Comparison of ENCODE assay signal across 8 cellular contexts in the genomic region with DNA sequence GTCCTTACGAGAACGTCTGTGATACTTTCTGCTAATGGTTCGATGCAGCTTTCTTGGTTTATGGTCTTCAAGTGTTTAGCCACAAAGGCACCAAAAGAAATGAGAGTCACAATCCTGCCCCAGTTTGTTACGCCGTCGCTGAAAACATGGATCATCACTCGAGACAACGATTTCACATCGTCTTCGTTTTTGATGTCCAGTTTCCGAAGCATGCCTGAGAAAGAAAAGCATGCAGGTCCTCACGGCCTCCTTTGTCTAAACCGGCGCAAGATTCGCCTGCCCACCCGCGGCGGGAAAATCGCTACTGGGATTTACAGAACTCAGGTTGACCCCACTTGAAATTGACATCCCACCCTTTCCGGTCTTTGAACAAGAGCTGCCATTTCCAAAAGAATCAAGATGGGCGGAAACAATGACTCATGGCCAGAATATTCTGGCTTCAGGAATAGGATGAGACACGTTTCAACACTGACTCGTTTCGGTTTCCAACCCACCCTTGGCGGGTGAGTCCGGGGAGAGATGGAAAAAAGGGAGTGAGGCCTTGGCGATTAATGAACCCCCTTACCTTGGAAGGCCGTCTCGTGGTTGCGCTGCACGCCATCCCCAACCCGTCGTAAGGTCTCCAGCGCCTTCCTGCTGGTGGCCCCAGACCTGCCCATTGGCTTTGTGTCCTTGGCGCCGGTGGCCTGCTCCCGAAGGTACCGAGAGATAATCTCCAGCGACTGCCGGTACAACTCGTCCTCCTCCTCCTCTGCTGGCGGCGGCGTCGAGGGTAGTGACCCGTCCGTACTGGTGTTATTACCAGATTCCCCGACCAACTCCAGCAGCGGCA. TPM values are rescaled to one million over a fixed set of nuclear protein-coding genes. Genes with fewer than 3 reads are reported as not detected.
A peak's percentile ranks its signal among the peaks of the same experiment; 100 is the strongest.
DNase-seq lines count a peak whose midpoint lies in the region; ATAC-seq and TF ChIP-seq lines count a peak whose summit lies in the region.

No MANE protein-coding gene starts in this region.

- H3K9ac ChIP-seq in adipocyte (ENCODE audit: low read length), result peak overlapping the region; percentile 98

- H3K27ac ChIP-seq in OCI-LY7 (ENCODE audit: low read depth, low read length, poor library complexity, severe bottlenecking), result peak overlapping the region; percentile 85

- CTCF ChIA-PET in OCI-LY7 (lab: Charles Lee; ENCODE audit: unreplicated experiment), result interaction anchor here (1.5 to 2.5 kb wide), 3 partner anchors 10 to 18 kb away, joined by 4 to 13 read pairs (median 7); no protein-coding TSS in a partner anchor

- H3K36me3 ChIP-seq in OCI-LY7 (ENCODE audit: insufficient read depth, low read length), result peaks cover 58% of the 10 kb centered on the region
- H3K36me3 ChIP-seq in adipocyte (ENCODE audit: control insufficient read depth, insufficient read depth, low read length, severe bottlenecking), result peaks cover 39% of the 10 kb centered on the region

- intact Hi-C loops in OCI-LY7 (cut with micrococcal nuclease; ENCODE audit: unreplicated experiment) (loop anchor here (1.0 kb wide), 1 partner anchor 15 kb away; no protein-coding TSS in a partner anchor), left cardiac atrium (cut with DNase I) (loop anchor here in 1 of 2 donors (1.0 to 5.0 kb wide), 2 partner anchors 17 to 44 kb away; no protein-coding TSS in a partner anchor), posterior vena cava (cut with DNase I) (no loop called here)

- peaks cover 52% of the 10 kb centered on the region for H3K4me1 ChIP-seq in OCI-LY7 (ENCODE audit: insufficient read depth, low read length, poor library complexity, severe bottlenecking)
- H3K4me1 ChIP-seq in adipocyte (ENCODE audit: control insufficient read depth, insufficient read depth, low read length), result peaks cover 29% of the 10 kb centered on the region

- DNase-seq in DMS 273 (lab: John Stamatoyannopoulos, UW; ENCODE audit: unreplicated experiment) (peak; percentile 100), OCI-LY7 (ENCODE audit: low spot score) (peak; percentile 51), adipocyte (ENCODE audit: low read depth) (peak; percentile 90), left cardiac atrium (no peak), posterior vena cava (ENCODE audit: low spot score) (peak; percentile 87)

- H2AFZ ChIP-seq in OCI-LY7 (ENCODE audit: low read length), result no peak overlapping the region

- H3K79me2 ChIP-seq in OCI-LY7 (ENCODE audit: insufficient read depth, low read depth, low read length), result peaks cover 68% of the 10 kb centered on the region

- BruUV-seq in OCI-LY7 (replicated peaks; lab: Mats Ljungman, UMichigan), result no TSS peak

- peaks cover 50% of the 10 kb centered on the region for H4K20me1 ChIP-seq in OCI-LY7 (ENCODE audit: insufficient read depth, low read length)

- H3K4me2 ChIP-seq in OCI-LY7 (ENCODE audit: low read length), result peak overlapping the region; percentile 99

- no peak for TF ChIP-seq CTCF in OCI-LY7 (conservative IDR thresholded peaks at IDR 0.05; ENCODE audit: low read length)

- no peaks in the 10 kb centered on the region for H3K27me3 ChIP-seq in adipocyte (replicated peaks; ENCODE audit: control insufficient read depth, insufficient read depth, low read length)

- POLR2A ChIA-PET in OCI-LY7 (lab: Charles Lee), result interaction anchor here (0.5 to 13.8 kb wide), 3 partner anchors 12 to 377 kb away, joined by 3 to 260 read pairs (median 5); no protein-coding TSS in a partner anchor

- no peaks in the 10 kb centered on the region for H3K9me2 ChIP-seq in OCI-LY7 (ENCODE audit: insufficient read depth, low read length)

- H3K9me3 ChIP-seq in OCI-LY7 (ENCODE audit: low read length) (no peaks in the 10 kb centered on the region), adipocyte (ENCODE audit: control insufficient read depth, low read length) (no peaks in the 10 kb centered on the region)

- ATAC-seq in HG03064 (IDR thresholded peaks at IDR 0.05; ENCODE audit: low read depth, unreplicated experiment), result peak; percentile 3
- peak; percentile 34 to 64 for ATAC-seq in left cardiac atrium
- ATAC-seq in GM18861 (IDR thresholded peaks at IDR 0.05; ENCODE audit: unreplicated experiment), result no peak
- ATAC-seq in GM19351 (IDR thresholded peaks at IDR 0.05; ENCODE audit: unreplicated experiment), result no peak

- H3K4me3 ChIP-seq in OCI-LY7 (ENCODE audit: low read depth, low read length, poor library complexity, severe bottlenecking) (peak overlapping the region; percentile 99), adipocyte (ENCODE audit: low read length) (peak overlapping the region; percentile 95)

RNA-seq across cellular contexts. Expression of gene MCL1, which starts 0.9 kb away (rescaled TPM):
- total RNA-seq in OCI-LY7 (2014; rRNA removed; shearing (Covaris generic)), result 102 and 125 TPM in 2 replicates
- total RNA-seq in OCI-LY7 (2022), result 144 and 157 TPM in 2 replicates
- 100 to 1,000 TPM; 103 to 146 TPM for total RNA-seq in left cardiac atrium
- total RNA-seq in posterior vena cava, result 100 to 1,000 TPM; 210 to 267 TPM

RNA-seq across cellular contexts. Expression of gene ADAMTSL4, which starts 29.3 kb away (rescaled TPM):
- total RNA-seq in OCI-LY7 (2014; rRNA removed; shearing (Covaris generic)), result not detected in 2 replicates
- total RNA-seq in OCI-LY7 (2022) (0.24 TPM in 1 of 2 replicates, not detected in the other), left cardiac atrium (10 to 100 TPM; 31.5 to 62.5 TPM), posterior vena cava (10 to 100 TPM; 79.6 to 99.6 TPM)

RNA-seq across cellular contexts. Expression of gene ENSA, which starts 50.9 kb away (rescaled TPM):
- total RNA-seq in OCI-LY7 (2014; rRNA removed; shearing (Covaris generic)), result 97.1 and 116 TPM in 2 replicates
- total RNA-seq in OCI-LY7 (2022) (164 and 166 TPM in 2 replicates), left cardiac atrium (100 to 1,000 TPM; 115 to 125 TPM), posterior vena cava (100 to 1,000 TPM; 149 to 156 TPM)

Comparison
In these comparisons a context has a peak if more than half of its experiments do, and no peak if none do; other contexts are left out.
1. ATAC-seq: peak in HG03064 (single experiment) and left cardiac atrium (2 of 2); none in GM18861 (single experiment) and GM19351 (single experiment).
2. RNA of gene ADAMTSL4, which starts 29.3 kb away (total RNA-seq): 79.6 to 99.6 TPM in posterior vena cava and 31.5 to 62.5 TPM in left cardiac atrium; 0.24 TPM in OCI-LY7; every median in the first group is over 10 times any median in the second.